ENCODE assay signal across 25 cellular contexts in the genomic region with DNA sequence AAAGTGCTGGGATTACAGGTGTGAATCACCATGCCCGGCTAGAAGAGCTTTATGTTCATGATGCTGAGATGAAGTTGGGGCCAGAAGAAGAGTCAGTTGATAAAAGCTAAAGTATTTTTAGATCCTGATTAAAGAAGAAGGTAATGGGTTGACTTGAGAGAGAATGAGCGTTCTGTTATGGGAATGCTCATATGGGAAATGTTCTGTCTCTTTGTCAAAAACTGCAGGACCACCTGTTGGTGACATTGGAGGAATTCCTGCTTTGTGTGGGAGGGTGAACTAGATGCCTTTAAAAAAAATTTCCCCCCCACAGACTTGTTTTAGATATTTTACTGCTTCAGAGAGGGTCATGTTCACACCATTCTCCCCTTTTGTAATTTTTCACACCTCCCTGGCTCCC.
"Had no signal": no experiment of that assay in that cellular context is flagged by ENCODE, and none has a peak within 500 bp of the region (broad histone marks: within the 10 kb centered on the region; RNA-seq: fewer than 3 reads in every experiment).

No MANE protein-coding gene starts in this region.

- H3K4me3 ChIP-seq: SK-N-MC had no signal

- H3K9me3 Mint-ChIP-seq: activated naive CD4-positive, alpha-beta T cell treated with anti-CD3 and anti-CD28 coated beads for 36 hours; activated T-helper 17 cell treated with anti-CD3 and anti-CD28 coated beads, Interleukin-2, amount 50 U/mL, for 72 hours; brain; central memory CD8-positive, alpha-beta T cell; T-cell had no signal

- H3K27me3 Mint-ChIP-seq: activated CD4-positive, alpha-beta T cell treated with anti-CD3 and anti-CD28 coated beads for 36 hours; activated CD8-positive, alpha-beta memory T cell treated with anti-CD3 and anti-CD28 coated beads, Interleukin-2, amount 10 ng/mL, durations not matched to agents 7 days and 5 days; activated T-helper 17 cell treated with anti-CD3 and anti-CD28 coated beads, Interleukin-2, amount 50 U/mL, for 72 hours; brain; central memory CD8-positive, alpha-beta T cell; T-cell had no signal

- H3K4me3 Mint-ChIP-seq: activated CD4-positive, alpha-beta T cell treated with anti-CD3 and anti-CD28 coated beads for 36 hours; activated CD8-positive, alpha-beta memory T cell treated with anti-CD3 and anti-CD28 coated beads, Interleukin-2, amount 10 ng/mL, durations not matched to agents 7 days and 5 days; activated naive CD4-positive, alpha-beta T cell treated with anti-CD3 and anti-CD28 coated beads for 36 hours; activated T-helper 17 cell treated with anti-CD3 and anti-CD28 coated beads, Interleukin-2, amount 50 U/mL, for 72 hours; central memory CD8-positive, alpha-beta T cell; T-cell had no signal

- H3K27ac ChIP-seq: SK-N-MC, VCaP had no signal

- H3K27ac Mint-ChIP-seq: activated CD8-positive, alpha-beta memory T cell treated with anti-CD3 and anti-CD28 coated beads, Interleukin-2, amount 10 ng/mL, durations not matched to agents 7 days and 5 days; activated naive CD4-positive, alpha-beta T cell treated with anti-CD3 and anti-CD28 coated beads for 36 hours; activated T-helper 17 cell treated with anti-CD3 and anti-CD28 coated beads, Interleukin-2, amount 50 U/mL, for 72 hours; brain; T-cell had no signal

- ATAC-seq: activated CD4-positive, alpha-beta T cell treated with anti-CD3 and anti-CD28 coated beads for 36 hours; activated CD8-positive, alpha-beta memory T cell treated with anti-CD3 and anti-CD28 coated beads, Interleukin-2, amount 10 ng/mL, durations not matched to agents 7 days and 5 days; activated T-helper 17 cell treated with anti-CD3 and anti-CD28 coated beads, Interleukin-2, amount 50 U/mL, for 72 hours; Panc1; Right ventricle myocardium inferior; T-cell had no signal

- DNase-seq: activated CD4-positive, alpha-beta T cell treated with anti-CD3 and anti-CD28 coated beads for 36 hours; activated CD8-positive, alpha-beta memory T cell treated with anti-CD3 and anti-CD28 coated beads, Interleukin-2, amount 10 ng/mL, durations not matched to agents 7 days and 5 days; activated gamma-delta T cell; activated naive CD4-positive, alpha-beta T cell treated with anti-CD3 and anti-CD28 coated beads for 36 hours; activated T-cell treated with anti-CD3 and anti-CD28 coated beads, Interleukin-2, amount 50 U/mL, for 48 hours; amygdala; MM.1S; NCI-H1105; NCI-H1436; NCI-H1694 treated with DMSO at 0.1 percent for 48 hours; NCI-H2029 treated with DMSO at 0.1 percent for 48 hours; NCI-H345; NCI-H510A; NCI-H526 treated with DMSO at 0.1 percent for 48 hours; NCI-H82; OCI-M1; RPMI8226; T-cell had no signal
